12 cellular contexts compared by ENCODE assay signal in the genomic region with DNA sequence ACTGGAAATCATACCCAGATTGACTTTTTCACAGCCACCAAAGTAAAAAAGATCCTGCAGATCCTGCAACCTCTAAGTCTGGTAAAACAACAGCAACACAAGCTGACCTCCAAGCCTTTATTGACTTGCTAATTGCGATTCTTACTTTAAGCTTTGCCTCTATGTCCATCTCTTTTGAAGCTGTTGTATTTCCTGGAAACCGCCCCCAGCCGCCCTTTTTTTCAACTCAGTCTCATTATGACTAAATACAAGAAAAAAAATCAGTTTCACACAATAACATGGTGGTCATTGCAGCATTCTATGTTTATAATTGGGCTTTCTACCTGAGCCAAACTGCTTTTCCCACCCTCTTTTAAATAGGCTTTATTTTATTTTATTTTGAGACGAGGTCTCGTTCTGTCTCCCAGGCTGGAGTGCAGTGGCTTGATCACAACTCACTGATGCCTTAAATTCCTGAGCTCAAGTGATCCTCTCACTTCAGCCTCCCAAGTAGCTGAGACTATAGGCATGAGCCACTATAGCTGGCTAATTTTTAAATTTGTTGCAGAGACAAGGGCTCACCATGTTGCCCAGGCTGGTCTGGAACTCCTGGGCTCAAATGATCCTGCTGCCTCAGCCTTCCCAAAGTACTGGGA.
A peak's percentile ranks its signal among the peaks of the same experiment; 100 is the strongest.
DNase-seq lines count a peak whose midpoint lies in the region; ATAC-seq and TF ChIP-seq lines count a peak whose summit lies in the region.
"Had no signal": no experiment of that assay in that cellular context is flagged by ENCODE, and none has a peak within 500 bp of the region (broad histone marks: within the 10 kb centered on the region; RNA-seq: fewer than 3 reads in every experiment).

No MANE protein-coding gene starts in this region.

- H3K36me3 ChIP-seq in ascending aorta: no peaks in the 10 kb centered on the region

- peaks cover 7% of the 10 kb centered on the region for H3K4me1 Mint-ChIP-seq in activated CD4-positive, alpha-beta T cell treated with anti-CD3 and anti-CD28 coated beads for 36 hours
- peaks cover 27% of the 10 kb centered on the region for H3K4me1 Mint-ChIP-seq in activated CD4-positive, alpha-beta T cell treated with anti-CD3 and anti-CD28 coated beads, Interleukin-2, amount 10 ng/mL, durations not matched to agents 24 days and 14 days

- CTCF ChIA-PET in activated CD4-positive, alpha-beta T cell treated with anti-CD3 and anti-CD28 coated beads for 36 hours (lab: Charles Lee): interaction anchor here (0.7 kb wide), 1 partner anchor 650 kb away, joined by 3 read pairs; no protein-coding TSS in a partner anchor

- no peaks in the 10 kb centered on the region for H3K27me3 ChIP-seq in ascending aorta

- H3K4me1 ChIP-seq in ascending aorta: peaks cover 0 to 18% of the 10 kb centered on the region in 2 donors

- intact Hi-C loops in activated CD4-positive, alpha-beta T cell treated with anti-CD3 and anti-CD28 coated beads for 36 hours (cut with DNase I, micrococcal nuclease): no loop called here
- intact Hi-C loops in activated CD4-positive, alpha-beta T cell treated with anti-CD3 and anti-CD28 coated beads, Interleukin-2, amount 10 ng/mL, durations not matched to agents 24 days and 14 days (cut with micrococcal nuclease): loop anchor here (5.0 kb wide), 1 partner anchor 40 kb away; no protein-coding TSS in a partner anchor
- intact Hi-C loops in ascending aorta (cut with DNase I): no loop called here

- H3K9me3 ChIP-seq in ascending aorta: no peaks in the 10 kb centered on the region

- H3K9me3 Mint-ChIP-seq in activated CD4-positive, alpha-beta T cell treated with anti-CD3 and anti-CD28 coated beads for 36 hours (ENCODE audit: low read depth): no peaks in the 10 kb centered on the region
- no peaks in the 10 kb centered on the region for H3K9me3 Mint-ChIP-seq in activated CD4-positive, alpha-beta T cell treated with anti-CD3 and anti-CD28 coated beads, Interleukin-2, amount 10 ng/mL, durations not matched to agents 24 days and 14 days
- H3K9me3 Mint-ChIP-seq: naive thymus-derived CD8-positive, alpha-beta T cell had no signal

- H3K4me3 ChIP-seq in ascending aorta: no peak overlapping the region

- ATAC-seq in activated CD4-positive, alpha-beta T cell treated with anti-CD3 and anti-CD28 coated beads for 36 hours: no peak
- ATAC-seq in HG02588 (IDR thresholded peaks at IDR 0.05; ENCODE audit: unreplicated experiment) (peak; percentile 68), HG03460 (IDR thresholded peaks at IDR 0.05; ENCODE audit: unreplicated experiment) (peak; percentile 68)
- ATAC-seq: naive thymus-derived CD8-positive, alpha-beta T cell had no signal

- peak; percentile 32 for DNase-seq in activated CD4-positive, alpha-beta T cell treated with anti-CD3 and anti-CD28 coated beads for 36 hours
- DNase-seq in activated CD4-positive, alpha-beta T cell treated with anti-CD3 and anti-CD28 coated beads, Interleukin-2, amount 10 ng/mL, durations not matched to agents 24 days and 14 days: no peak
- DNase-seq in stimulated activated CD8-positive, alpha-beta memory T cell treated with anti-CD3 and anti-CD28 coated beads, Interleukin-4, amount 100 ng/mL, for 48 hours: peak; percentile 28
- DNase-seq in activated naive CD4-positive, alpha-beta T cell (lab: John Stamatoyannopoulos, UW): no peak
- DNase-seq in ascending aorta (ENCODE audit: low spot score in 2 of 2) (no peak), NCI-H1436 treated with DMSO at 0.1 percent for 48 hours (lab: John Stamatoyannopoulos, UW) (no peak)
- DNase-seq: activated naive CD4-positive, alpha-beta T cell treated with Interleukin-2 at 50 U/mL for 16 hours; Calu3; naive thymus-derived CD8-positive, alpha-beta T cell had no signal

- no peak overlapping the region for H3K4me3 Mint-ChIP-seq in activated CD4-positive, alpha-beta T cell treated with anti-CD3 and anti-CD28 coated beads for 36 hours
- no peak overlapping the region for H3K4me3 Mint-ChIP-seq in activated CD4-positive, alpha-beta T cell treated with anti-CD3 and anti-CD28 coated beads, Interleukin-2, amount 10 ng/mL, durations not matched to agents 24 days and 14 days
- H3K4me3 Mint-ChIP-seq: naive thymus-derived CD8-positive, alpha-beta T cell had no signal

- H3K27ac ChIP-seq in ascending aorta: no peak overlapping the region
- H3K27ac ChIP-seq: 22Rv1 had no signal

- POLR2A ChIA-PET in activated CD4-positive, alpha-beta T cell treated with anti-CD3 and anti-CD28 coated beads for 36 hours (lab: Charles Lee): no interaction called here

- H3K36me3 Mint-ChIP-seq in activated CD4-positive, alpha-beta T cell treated with anti-CD3 and anti-CD28 coated beads for 36 hours (ENCODE audit: low read depth): no peaks in the 10 kb centered on the region
- H3K36me3 Mint-ChIP-seq in activated CD4-positive, alpha-beta T cell treated with anti-CD3 and anti-CD28 coated beads, Interleukin-2, amount 10 ng/mL, durations not matched to agents 24 days and 14 days (ENCODE audit: low read depth): no peaks in the 10 kb centered on the region
- H3K36me3 Mint-ChIP-seq: naive thymus-derived CD8-positive, alpha-beta T cell had no signal

- TF ChIP-seq CTCF in ascending aorta (IDR thresholded peaks at IDR 0.05): no peak

- H3K27ac Mint-ChIP-seq in activated CD4-positive, alpha-beta T cell treated with anti-CD3 and anti-CD28 coated beads for 36 hours: no peak overlapping the region
- no peak overlapping the region for H3K27ac Mint-ChIP-seq in activated CD4-positive, alpha-beta T cell treated with anti-CD3 and anti-CD28 coated beads, Interleukin-2, amount 10 ng/mL, durations not matched to agents 24 days and 14 days
- H3K27ac Mint-ChIP-seq: naive thymus-derived CD8-positive, alpha-beta T cell had no signal

- H3K27me3 Mint-ChIP-seq in activated CD4-positive, alpha-beta T cell treated with anti-CD3 and anti-CD28 coated beads for 36 hours: peaks cover 4% of the 10 kb centered on the region
- H3K27me3 Mint-ChIP-seq in activated CD4-positive, alpha-beta T cell treated with anti-CD3 and anti-CD28 coated beads, Interleukin-2, amount 10 ng/mL, durations not matched to agents 24 days and 14 days: peaks cover 2% of the 10 kb centered on the region

Comparison
In these comparisons a context has a peak if more than half of its experiments do, and no peak if none do; other contexts are left out.
1. DNase-seq: peak in activated CD4-positive, alpha-beta T cell treated with anti-CD3 and anti-CD28 coated beads for 36 hours (single experiment) and stimulated activated CD8-positive, alpha-beta memory T cell treated with anti-CD3 and anti-CD28 coated beads, Interleukin-4, amount 100 ng/mL, for 48 hours (single experiment); none in activated CD4-positive, alpha-beta T cell treated with anti-CD3 and anti-CD28 coated beads, Interleukin-2, amount 10 ng/mL, durations not matched to agents 24 days and 14 days (single experiment), activated naive CD4-positive, alpha-beta T cell (0 of 4), ascending aorta (0 of 2) and NCI-H1436 treated with DMSO at 0.1 percent for 48 hours (single experiment).